Comparison of ENCODE assay signal across 20 cellular contexts in the genomic region with DNA sequence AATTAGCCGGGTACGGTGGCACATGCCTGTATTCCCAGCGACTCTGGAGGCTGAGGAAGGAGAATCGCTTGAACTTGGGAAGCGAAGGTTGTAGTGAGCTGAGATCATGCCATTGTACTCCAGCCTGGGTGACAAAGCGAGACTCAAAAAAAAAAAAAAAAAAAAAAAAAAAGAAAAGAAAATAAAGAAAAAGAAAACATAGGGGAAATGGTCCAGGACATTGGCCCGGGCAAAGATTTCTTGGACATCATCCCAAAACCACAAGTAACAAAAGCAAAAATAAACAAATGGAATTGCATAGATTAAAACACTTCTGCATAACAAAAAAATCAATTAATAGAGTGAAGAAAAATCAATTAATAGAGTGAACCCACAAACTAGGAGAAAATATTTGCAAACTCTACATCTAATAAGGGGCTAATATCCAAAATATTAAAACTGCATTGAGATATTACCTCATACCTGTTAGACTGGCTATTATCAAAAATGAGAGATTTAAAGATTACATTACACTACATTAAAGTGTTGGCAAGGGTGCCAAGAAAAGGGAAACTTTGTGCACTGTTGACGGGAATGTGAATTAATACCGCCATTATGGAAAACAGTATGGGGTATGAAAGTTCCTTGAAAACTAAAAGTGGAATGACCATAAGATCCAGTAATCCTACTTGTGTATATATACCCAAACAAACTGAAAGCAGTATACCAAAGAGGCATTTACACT.
"Had no signal": no experiment of that assay in that cellular context is flagged by ENCODE, and none has a peak within 500 bp of the region (broad histone marks: within the 10 kb centered on the region; RNA-seq: fewer than 3 reads in every experiment).

No MANE protein-coding gene starts in this region.

- H3K27me3 ChIP-seq: adrenal gland, tibial nerve had no signal

- H3K36me3 ChIP-seq: adrenal gland, esophagus muscularis mucosa, tibial nerve had no signal

- H3K4me3 ChIP-seq: adrenal gland, esophagus muscularis mucosa, psoas muscle, tibial nerve had no signal

- DNase-seq: activated CD4-positive, alpha-beta T cell treated with anti-CD3 and anti-CD28 coated beads for 36 hours; activated CD4-positive, alpha-beta T cell treated with anti-CD3 and anti-CD28 coated beads, Interleukin-2, amount 50 U/mL, for 4 hours; activated CD4-positive, CD25-positive, alpha-beta regulatory T cell; activated effector memory CD4-positive, alpha-beta T cell treated with Interleukin-2 at 50 U/mL for 16 hours; activated naive CD4-positive, alpha-beta T cell treated with Interleukin-2 at 50 U/mL for 16 hours; activated T-cell treated with anti-CD3 and anti-CD28 coated beads for 4 hours; activated T-cell treated with anti-CD3 and anti-CD28 coated beads, Interleukin-2, amount 50 U/mL, for 72 hours; adrenal gland; central memory CD4-positive, alpha-beta T cell; endodermal cell; midbrain; naive thymus-derived CD8-positive, alpha-beta T cell; nucleus accumbens; psoas muscle; right cardiac atrium; stimulated activated CD4-positive, alpha-beta T cell treated with anti-CD3 and anti-CD28 coated beads, Interleukin-2, amount 100 ng/mL, for 48 hours; stimulated activated naive CD4-positive, alpha-beta T cell treated with Interleukin-2 at 50 U/mL for 16 hours had no signal

- ATAC-seq: activated CD4-positive, alpha-beta T cell treated with anti-CD3 and anti-CD28 coated beads for 36 hours; activated T-cell treated with anti-CD3 and anti-CD28 coated beads, Interleukin-2, amount 50 U/mL, for 72 hours; naive thymus-derived CD8-positive, alpha-beta T cell; psoas muscle; right cardiac atrium had no signal

- H3K9me3 ChIP-seq: adrenal gland, esophagus muscularis mucosa, psoas muscle had no signal

- H3K4me1 ChIP-seq: adrenal gland, esophagus muscularis mucosa, parathyroid adenoma, tibial nerve had no signal

- H3K27ac ChIP-seq: adrenal gland, esophagus muscularis mucosa, parathyroid adenoma, psoas muscle, tibial nerve had no signal
